In genomic region chr5:67343835-67344234, GRCh38 we compare ENCODE assay signal across 22 cellular contexts.
"Had no signal": no experiment of that assay in that cellular context is flagged by ENCODE, and none has a peak within 500 bp of the region (broad histone marks: within the 10 kb centered on the region; RNA-seq: fewer than 3 reads in every experiment).

No MANE protein-coding gene starts in this region.

- H3K4me3 ChIP-seq: coronary artery, dorsolateral prefrontal cortex, esophagus muscularis mucosa, gastroesophageal sphincter, heart left ventricle, hepatocyte, left lung, lower lobe of right lung, mucosa of descending colon had no signal

- H2AFZ ChIP-seq: hepatocyte had no signal

- DNase-seq: dermis blood vessel endothelial cell; dorsolateral prefrontal cortex; effector CD4-positive, alpha-beta T cell; effector memory CD4-positive, alpha-beta T cell; foreskin keratinocyte; heart left ventricle; hypothalamus; immature natural killer cell; islet precursor cell; left cardiac atrium; left lung; left ventricle myocardium superior; lower lobe of right lung; mesenchymal stem cell; mucosa of descending colon had no signal

- FAIRE-seq: colon, endothelial cell of umbilical vein, frontal cortex had no signal

- H3K4me1 ChIP-seq: esophagus muscularis mucosa, gastroesophageal sphincter, heart left ventricle, left lung, lower lobe of right lung had no signal

- H3K9me3 ChIP-seq: esophagus muscularis mucosa, gastroesophageal sphincter, lower lobe of right lung had no signal

- H3K4me2 ChIP-seq: hepatocyte had no signal

- H3K27ac ChIP-seq: coronary artery, dorsolateral prefrontal cortex, esophagus muscularis mucosa, foreskin keratinocyte, gastroesophageal sphincter, heart left ventricle, hepatocyte, left lung, lower lobe of right lung had no signal

- H3K36me3 ChIP-seq: esophagus muscularis mucosa, gastroesophageal sphincter, heart left ventricle, left lung, lower lobe of right lung had no signal

- H3K27me3 ChIP-seq: dorsolateral prefrontal cortex, esophagus muscularis mucosa, foreskin keratinocyte, gastroesophageal sphincter, heart left ventricle, hepatocyte, left lung had no signal

- H3K79me2 ChIP-seq: hepatocyte had no signal
